ENCODE assay signal across 1 cellular context in the genomic region with DNA sequence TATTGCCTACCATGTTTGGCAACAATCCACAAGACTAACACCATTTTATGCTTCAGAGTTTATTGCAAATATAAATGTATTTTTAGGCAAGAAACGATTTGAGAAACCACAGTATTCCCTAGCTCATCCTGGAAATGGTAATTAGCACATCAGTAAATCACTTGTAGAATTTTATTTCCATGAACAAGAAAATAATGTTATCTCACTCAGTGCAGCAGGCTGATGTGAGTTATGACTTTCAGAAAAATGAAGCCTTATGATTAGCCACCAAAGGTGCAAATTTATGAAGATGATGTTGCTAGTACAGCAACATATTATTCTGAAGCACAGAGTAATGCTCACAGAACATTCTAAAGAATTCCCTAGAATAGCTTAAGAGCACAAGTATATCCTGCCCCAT.
TF ChIP-seq lines count a peak whose summit lies in the region.

No MANE protein-coding gene starts in this region.

TF ChIP-seq in HCT116, 20 proteins besides CTCF, POLR2A, EP300 and RAD21 (continued from another document):
- TF ChIP-seq ELF1 (IDR thresholded peaks at IDR 0.05; ENCODE audit: borderline replicate concordance, low read depth), result no peak
- TF ChIP-seq YY1 (IDR thresholded peaks at IDR 0.05; ENCODE audit: extremely low read depth, insufficient replicate concordance, low read depth, low read length), result no peak
- TF ChIP-seq, protein P1, sequence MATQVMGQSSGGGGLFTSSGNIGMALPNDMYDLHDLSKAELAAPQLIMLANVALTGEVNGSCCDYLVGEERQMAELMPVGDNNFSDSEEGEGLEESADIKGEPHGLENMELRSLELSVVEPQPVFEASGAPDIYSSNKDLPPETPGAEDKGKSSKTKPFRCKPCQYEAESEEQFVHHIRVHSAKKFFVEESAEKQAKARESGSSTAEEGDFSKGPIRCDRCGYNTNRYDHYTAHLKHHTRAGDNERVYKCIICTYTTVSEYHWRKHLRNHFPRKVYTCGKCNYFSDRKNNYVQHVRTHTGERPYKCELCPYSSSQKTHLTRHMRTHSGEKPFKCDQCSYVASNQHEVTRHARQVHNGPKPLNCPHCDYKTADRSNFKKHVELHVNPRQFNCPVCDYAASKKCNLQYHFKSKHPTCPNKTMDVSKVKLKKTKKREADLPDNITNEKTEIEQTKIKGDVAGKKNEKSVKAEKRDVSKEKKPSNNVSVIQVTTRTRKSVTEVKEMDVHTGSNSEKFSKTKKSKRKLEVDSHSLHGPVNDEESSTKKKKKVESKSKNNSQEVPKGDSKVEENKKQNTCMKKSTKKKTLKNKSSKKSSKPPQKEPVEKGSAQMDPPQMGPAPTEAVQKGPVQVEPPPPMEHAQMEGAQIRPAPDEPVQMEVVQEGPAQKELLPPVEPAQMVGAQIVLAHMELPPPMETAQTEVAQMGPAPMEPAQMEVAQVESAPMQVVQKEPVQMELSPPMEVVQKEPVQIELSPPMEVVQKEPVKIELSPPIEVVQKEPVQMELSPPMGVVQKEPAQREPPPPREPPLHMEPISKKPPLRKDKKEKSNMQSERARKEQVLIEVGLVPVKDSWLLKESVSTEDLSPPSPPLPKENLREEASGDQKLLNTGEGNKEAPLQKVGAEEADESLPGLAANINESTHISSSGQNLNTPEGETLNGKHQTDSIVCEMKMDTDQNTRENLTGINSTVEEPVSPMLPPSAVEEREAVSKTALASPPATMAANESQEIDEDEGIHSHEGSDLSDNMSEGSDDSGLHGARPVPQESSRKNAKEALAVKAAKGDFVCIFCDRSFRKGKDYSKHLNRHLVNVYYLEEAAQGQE (IDR thresholded peaks at IDR 0.05; ENCODE audit: low read depth), result no peak
